1 cellular context compared by ENCODE assay signal in genomic region chr20:13220194-13220856, GRCh38.
TF ChIP-seq lines count a peak whose summit lies in the region.

No MANE protein-coding gene starts in this region.

TF ChIP-seq in GM23338, 12 proteins besides CTCF, POLR2A, EP300 and RAD21:
- TF ChIP-seq ZNF462 (CRISPR knock-in tag; IDR thresholded peaks at IDR 0.05) (no peak), CREB1 (CRISPR knock-in tag; IDR thresholded peaks at IDR 0.05; ENCODE audit: low read depth) (peak; percentile 55)
TF ChIP-seq in GM23338: peak in this region for 1.
